Comparison of ENCODE assay signal across 19 cellular contexts in the genomic region with DNA sequence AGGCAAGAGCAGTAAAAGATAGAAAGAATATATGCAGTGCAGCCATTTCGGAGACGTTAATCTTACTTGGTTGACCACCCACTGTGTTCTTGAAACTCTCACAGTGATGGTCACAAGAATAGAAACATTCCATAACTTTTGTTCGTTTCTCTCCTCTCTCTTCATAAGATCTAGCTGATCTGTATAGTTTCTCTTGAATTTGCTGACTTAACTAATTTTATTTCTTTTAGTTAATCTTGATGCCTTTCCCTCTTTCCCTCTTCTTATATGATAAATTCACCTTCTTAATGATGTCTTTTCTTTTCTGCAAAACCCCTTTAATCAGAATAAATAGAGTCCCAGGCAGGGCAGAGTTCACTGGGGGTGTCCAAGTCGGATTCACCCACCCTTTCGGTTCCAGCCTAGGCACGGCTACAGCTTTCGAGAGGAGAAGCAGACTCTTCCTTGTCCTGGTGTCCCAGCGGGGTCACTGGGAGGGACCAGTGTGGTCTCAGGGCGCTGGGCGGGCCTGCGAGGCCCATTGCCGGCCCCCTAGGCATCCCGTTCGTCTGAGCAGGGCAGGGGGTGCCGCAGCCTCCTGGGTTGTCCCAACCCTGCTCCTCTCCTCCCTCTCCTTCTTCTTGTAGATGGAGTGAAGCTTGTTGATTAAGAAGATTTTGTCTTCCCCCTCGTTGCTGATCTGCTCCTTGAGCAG. TPM values are rescaled to one million over a fixed set of nuclear protein-coding genes. Genes with fewer than 3 reads are reported as not detected.
DNase-seq lines count a peak whose midpoint lies in the region; ATAC-seq, FAIRE-seq and TF ChIP-seq lines count a peak whose summit lies in the region.
"Had no signal": no experiment of that assay in that cellular context is flagged by ENCODE, and none has a peak within 500 bp of the region (broad histone marks: within the 10 kb centered on the region; RNA-seq: fewer than 3 reads in every experiment).

No MANE protein-coding gene starts in this region.

- ATAC-seq in K562 = peak; percentile 15; the same call in 1 of the 3 replicates
- no peak for ATAC-seq in heart right ventricle
- no peak for ATAC-seq in HG03097 (IDR thresholded peaks at IDR 0.05; ENCODE audit: low FRiP score, unreplicated experiment)
- ATAC-seq: GM12878, HCT116 had no signal

- no peak for TF ChIP-seq CTCF in K562 (IDR thresholded peaks at IDR 0.05 in 2 of 3, conservative IDR thresholded peaks at IDR 0.05 in 1 of 3; ENCODE audit: insufficient read depth in 2 of 3, low read depth in 1 of 3, low read length in 3 of 3)
- no peak for TF ChIP-seq CTCF in neural progenitor cell (IDR thresholded peaks at IDR 0.05)
- TF ChIP-seq CTCF in coronary artery (IDR thresholded peaks at IDR 0.05) = no peak
- TF ChIP-seq CTCF in heart right ventricle (IDR thresholded peaks at IDR 0.05) = no peak
- TF ChIP-seq CTCF in endothelial cell (IDR thresholded peaks at IDR 0.05; ENCODE audit: unreplicated experiment) = no peak

- intact Hi-C loops in K562 (cut with micrococcal nuclease) (no loop called here), heart right ventricle (cut with DNase I) (no loop called here)

- H3K27me3 Mint-ChIP-seq in neural progenitor cell (ENCODE audit: insufficient read depth, low read depth) (peaks cover 6% of the 10 kb centered on the region), endothelial cell (ENCODE audit: unreplicated experiment) (no peaks in the 10 kb centered on the region)

- H3K36me3 Mint-ChIP-seq in neural progenitor cell = no peaks in the 10 kb centered on the region
- H3K36me3 Mint-ChIP-seq in endothelial cell (ENCODE audit: low read depth, unreplicated experiment) = no peaks in the 10 kb centered on the region
- H3K36me3 Mint-ChIP-seq: CD4-positive, alpha-beta memory T cell had no signal

- H3K4me3 ChIP-seq in H7 (ENCODE audit: insufficient read depth, low read depth, low read length) (no peak overlapping the region), K562 (no peak overlapping the region), neural progenitor cell (no peak overlapping the region), coronary artery (no peak overlapping the region), heart right ventricle (no peak overlapping the region)
- H3K4me3 ChIP-seq: GM12878 had no signal

- DNase-seq in H7 (peak; percentile 31), K562 (ENCODE audit: extremely low read depth in 1 of 4, low spot score in 3 of 4) (no peak), neural progenitor cell (ENCODE audit: low spot score) (peak; percentile 17), coronary artery (ENCODE audit: low spot score) (no peak), heart right ventricle (no peak), endothelial cell (ENCODE audit: low spot score) (no peak)
- DNase-seq: AML-193; Calu3; CD4-positive, alpha-beta memory T cell; HFFc6 had no signal

- H3F3A ChIP-seq in neural progenitor cell (ENCODE audit: low read depth) = no peaks in the 10 kb centered on the region

- no peaks in the 10 kb centered on the region for H4K20me1 ChIP-seq in K562 (replicated peaks; ENCODE audit: control insufficient read depth, insufficient read depth, low read length)
- H4K20me1 ChIP-seq in neural progenitor cell (ENCODE audit: low read depth) = no peaks in the 10 kb centered on the region

- WGBS in K562 (ENCODE audit: insufficient coverage, low coverage, missing lambda C conversion rate) = 40% methylated on average over 16 of the region's 16 CpGs
- 82 to 83% methylated on average over 16 of the region's 16 CpGs for WGBS in heart right ventricle, 2 donors

- peaks cover 10% of the 10 kb centered on the region for H3K4me1 Mint-ChIP-seq in neural progenitor cell
- no peaks in the 10 kb centered on the region for H3K4me1 Mint-ChIP-seq in endothelial cell (ENCODE audit: unreplicated experiment)
- H3K4me1 Mint-ChIP-seq: CD4-positive, alpha-beta memory T cell had no signal

- H3K9me3 Mint-ChIP-seq in neural progenitor cell (no peaks in the 10 kb centered on the region), endothelial cell (ENCODE audit: unreplicated experiment) (no peaks in the 10 kb centered on the region)
- H3K9me3 Mint-ChIP-seq: CD4-positive, alpha-beta memory T cell; HFFc6 had no signal

- H3K4me1 ChIP-seq in K562 (replicated peaks in 1 of 2; ENCODE audit: control insufficient read depth in 2 of 2, insufficient read depth in 2 of 2, low read length in 2 of 2) (peaks cover 0 to 24% of the 10 kb centered on the region in 2 experiments; a peak in 3 of 5 replicates), neural progenitor cell (no peaks in the 10 kb centered on the region), heart right ventricle (no peaks in the 10 kb centered on the region)

- no peak for TF ChIP-seq RAD21 in K562 (CRISPR knock-in tag; conservative IDR thresholded peaks at IDR 0.05 in 1 of 2, IDR thresholded peaks at IDR 0.05 in 1 of 2)

- no peak overlapping the region for H3K4me3 Mint-ChIP-seq in neural progenitor cell
- no peak overlapping the region for H3K4me3 Mint-ChIP-seq in endothelial cell (ENCODE audit: unreplicated experiment)
- H3K4me3 Mint-ChIP-seq: CD4-positive, alpha-beta memory T cell; HFFc6 had no signal

- no peak for FAIRE-seq in K562 (lab: Jason Lieb, UNC)
- FAIRE-seq: A204.1, GM12878, GM19239, H54, HTR-8/SVneo had no signal

- H3K9ac ChIP-seq in K562 (ENCODE audit: insufficient read depth in 1 of 2, low read depth in 2 of 2, low read length in 2 of 2) (peak overlapping the region in 1 of 2 experiments; percentile 61; a peak in 2 of 4 replicates), neural progenitor cell (no peak overlapping the region)
- H3K9ac ChIP-seq: KMS-11 had no signal

- CTCF ChIA-PET in K562 (lab: Yijun Ruan, JAX; ENCODE audit: low intra/inter-chr PET ratio) = no interaction called here

- H3K79me2 ChIP-seq in K562 (ENCODE audit: control insufficient read depth, insufficient read depth, low read length) (no peaks in the 10 kb centered on the region), neural progenitor cell (ENCODE audit: low read depth) (no peaks in the 10 kb centered on the region)

- H3K36me3 ChIP-seq in H7 (replicated peaks; ENCODE audit: control insufficient read depth, insufficient read depth, low read length) = no peaks in the 10 kb centered on the region
- no peaks in the 10 kb centered on the region for H3K36me3 ChIP-seq in K562 (ENCODE audit: control insufficient read depth, insufficient read depth, low read length)
- no peaks in the 10 kb centered on the region for H3K36me3 ChIP-seq in neural progenitor cell
- H3K36me3 ChIP-seq in heart right ventricle = no peaks in the 10 kb centered on the region

- no peaks in the 10 kb centered on the region for H3K9me1 ChIP-seq in K562 (ENCODE audit: control insufficient read depth, insufficient read depth, low read length)

- no peak overlapping the region for H3K27ac Mint-ChIP-seq in neural progenitor cell
- H3K27ac Mint-ChIP-seq in endothelial cell (ENCODE audit: unreplicated experiment) = no peak overlapping the region
- H3K27ac Mint-ChIP-seq: CD4-positive, alpha-beta memory T cell; HFFc6 had no signal

- TF ChIP-seq POLR2A in K562 (conservative IDR thresholded peaks at IDR 0.05) = no peak

- POLR2A ChIA-PET in K562 (lab: Yijun Ruan, JAX) = no interaction called here

- no peaks in the 10 kb centered on the region for H3K9me3 ChIP-seq in K562 (replicated peaks; ENCODE audit: control insufficient read depth, insufficient read depth, low read depth, low read length)
- H3K9me3 ChIP-seq in neural progenitor cell (ENCODE audit: low read depth) = no peaks in the 10 kb centered on the region
- no peaks in the 10 kb centered on the region for H3K9me3 ChIP-seq in heart right ventricle

- in situ Hi-C loops in K562 (cut with MboI) = no loop called here

- H2AFZ ChIP-seq in K562 (ENCODE audit: low read depth, low read length) (peak overlapping the region; percentile 55), neural progenitor cell (replicated peaks) (no peak overlapping the region)

- H3K4me2 ChIP-seq in K562 (ENCODE audit: insufficient read depth, low read length) (no peak overlapping the region), neural progenitor cell (no peak overlapping the region)
- H3K4me2 ChIP-seq: KMS-11 had no signal

- H3K27me3 ChIP-seq in H7 (ENCODE audit: control insufficient read depth, insufficient read depth, low read length) (no peaks in the 10 kb centered on the region; the same call in 1 of the 2 replicates), K562 (ENCODE audit: control insufficient read depth in 2 of 2, insufficient read depth in 2 of 2, low read length in 2 of 2) (no peaks in the 10 kb centered on the region), neural progenitor cell (no peaks in the 10 kb centered on the region), heart right ventricle (peaks cover 0 to 7% (median 0%) of the 10 kb centered on the region in 7 donors)

- no TSS peak for BruUV-seq in K562 (replicated peaks; lab: Mats Ljungman, UMichigan)

- H3K27ac ChIP-seq in K562 (ENCODE audit: extremely low read depth, low read depth, low read length) = no peak overlapping the region
- no peak overlapping the region for H3K27ac ChIP-seq in neural progenitor cell
- no peak overlapping the region for H3K27ac ChIP-seq in coronary artery
- H3K27ac ChIP-seq in heart right ventricle = no peak overlapping the region
- H3K27ac ChIP-seq: C4-2B, KMS-11 had no signal

- no peak for TF ChIP-seq EP300 in K562 (IDR thresholded peaks at IDR 0.05; ENCODE audit: low read length)

TF ChIP-seq in K562, 482 proteins besides CTCF, POLR2A, EP300 and RAD21 (continues in another document):
- peak; percentile 93 for TF ChIP-seq MAFG (tag; conservative IDR thresholded peaks at IDR 0.05)

RNA-seq across cellular contexts. Expression of gene ZNF691, which starts 39.8 kb away (rescaled TPM):
- 30.4 and 33.5 TPM in 2 replicates for total RNA-seq in H7 (2014; rRNA removed; shearing (Covaris generic))
- 18.1 and 22.3 TPM in 2 replicates for total RNA-seq in K562 (2011; cell fraction: chromatin; rRNA removed; ENCODE audit: low replicate concordance)
- 12.2 and 16.0 TPM in 2 replicates for total RNA-seq in K562 (2011; cell fraction: nucleolus; rRNA removed)
- 13.1 and 18.3 TPM in 2 replicates for total RNA-seq in K562 (2011; cell fraction: nucleoplasm; rRNA removed)
- total RNA-seq in K562 (2014; rRNA removed) = 14.8 and 17.4 TPM in 2 replicates
- 10.8 and 11.8 TPM in 2 replicates for total RNA-seq in K562 (2014; rRNA removed; fragmentation: Illumina TruSeq; extraction: Trizol)
- total RNA-seq in K562 (2015; rRNA removed; fragmentation: Illumina TruSeq; extraction: Trizol) = 9.2 and 10.7 TPM in 2 replicates
- 11.7 and 15.2 TPM in 2 replicates for total RNA-seq in K562 (2021)
- polyA plus RNA-seq in K562 (2011; rRNA removed) = 11.6 and 11.9 TPM in 2 replicates
- polyA plus RNA-seq in K562 (2011; cell fraction: cytosol; rRNA removed) = 11.9 and 13.0 TPM in 2 replicates
- 30.8 and 50.7 TPM in 2 replicates for polyA plus RNA-seq in K562 (2011; cell fraction: nucleus; rRNA removed)
- 12.4 and 15.2 TPM in 2 replicates for polyA plus RNA-seq in K562 (2012)
- 19.0 and 21.6 TPM in 2 replicates for polyA plus RNA-seq in K562 (2014; fragmentation: Illumina TruSeq; extraction: Trizol)
- 10 to 100 TPM; 20.0 to 30.4 TPM for polyA plus RNA-seq in K562 (2014; fragmentation: Nextera tagmentation; extraction: Ambion mirVana)
- polyA plus RNA-seq in K562 (2014; rRNA removed) = 10.7 and 14.0 TPM in 2 replicates
- 6.7 and 7.1 TPM in 2 replicates for polyA minus RNA-seq in K562 (2011; rRNA and poly(A)+ RNA removed)
- 2.5 and 3.7 TPM in 2 replicates for polyA minus RNA-seq in K562 (2011; cell fraction: cytosol; rRNA and poly(A)+ RNA removed)
- 11.0 and 16.6 TPM in 2 replicates for polyA minus RNA-seq in K562 (2011; cell fraction: nucleus; rRNA and poly(A)+ RNA removed)
- total RNA-seq in neural progenitor cell (ENCODE audit: low replicate concordance) = 17.6 and 20.8 TPM in 2 replicates
- total RNA-seq in heart right ventricle = 1 to 10 TPM; 6.0 to 9.2 (median 7.9) TPM
- polyA plus RNA-seq in heart right ventricle = 10 to 100 TPM in 1 of 2 donors, 1 to 10 TPM in 1; 6.7 to 10.1 TPM
- total RNA-seq in endothelial cell (ENCODE audit: unreplicated experiment) = 12.0 TPM

Comparison
In these comparisons a context has a peak if more than half of its experiments do, and no peak if none do; other contexts are left out.
1. DNase-seq: peak in H7 (single experiment) and neural progenitor cell (single experiment); none in K562 (0 of 4), coronary artery (single experiment), heart right ventricle (0 of 2) and endothelial cell (single experiment).